ENCODE assay signal across 8 cellular contexts in the genomic region with DNA sequence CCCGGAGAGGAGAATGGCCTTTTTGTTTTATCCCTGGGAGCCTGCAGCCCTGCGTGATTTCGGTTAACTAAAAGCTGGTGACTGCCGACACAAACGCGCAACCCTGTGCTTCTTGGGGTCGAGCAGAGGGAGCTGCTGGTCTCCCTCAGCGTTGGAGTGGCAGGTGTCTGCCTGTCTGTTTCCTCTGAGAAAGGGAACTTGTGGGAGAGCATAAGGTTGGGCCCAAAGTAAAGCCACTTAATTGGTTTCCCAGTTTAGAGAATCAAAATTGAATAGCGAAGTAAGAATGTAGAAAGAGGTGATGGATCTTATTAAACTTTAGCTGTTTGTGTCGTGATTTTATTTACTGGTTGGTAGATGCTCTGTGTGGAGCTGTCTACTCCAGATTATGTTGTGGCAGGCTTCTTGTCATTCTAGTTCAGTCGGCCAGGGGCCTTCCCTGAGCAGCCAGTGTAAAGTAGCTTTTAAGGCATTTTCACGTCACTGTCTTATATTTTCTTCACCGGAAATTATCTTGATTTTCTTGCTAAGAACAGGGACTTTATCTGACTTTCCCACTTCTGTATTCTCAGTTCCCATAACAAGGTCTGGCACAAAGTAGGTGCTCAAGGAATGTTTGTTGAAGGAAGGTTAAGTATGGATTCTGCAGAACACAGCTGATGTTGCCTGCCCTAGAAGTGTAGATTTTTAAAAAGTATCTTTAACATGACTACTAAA. TPM values are rescaled to one million over a fixed set of nuclear protein-coding genes. Genes with fewer than 3 reads are reported as not detected.
A peak's percentile ranks its signal among the peaks of the same experiment; 100 is the strongest.
DNase-seq lines count a peak whose midpoint lies in the region; ATAC-seq and TF ChIP-seq lines count a peak whose summit lies in the region.

No MANE protein-coding gene starts in this region.

- H3K4me2 ChIP-seq in OCI-LY3 (ENCODE audit: low read length): peak overlapping the region; percentile 76

- TF ChIP-seq CTCF in OCI-LY3 (IDR thresholded peaks at IDR 0.05; ENCODE audit: low read depth, low read length): no peak
- no peak for TF ChIP-seq CTCF in dorsolateral prefrontal cortex (IDR thresholded peaks at IDR 0.05 in 54 of 56, conservative IDR thresholded peaks at IDR 0.05 in 2 of 56; ENCODE audit: low read depth in 1 of 56, partially characterized antibody in 56 of 56)

- H3K9me3 ChIP-seq in OCI-LY3 (ENCODE audit: insufficient read depth, low read length): no peaks in the 10 kb centered on the region

- H2AFZ ChIP-seq in OCI-LY3 (ENCODE audit: low read depth, low read length): peak overlapping the region; percentile 51; the same call in 1 of the 2 replicates

- intact Hi-C loops in dorsolateral prefrontal cortex (cut with DNase I): loop anchor here (2.0 to 10.0 kb wide), 3 partner anchors 251 to 371 kb away; a partner anchor contains a TSS

- H3K27ac ChIP-seq in OCI-LY3 (ENCODE audit: low read length) (peak overlapping the region; percentile 22), dorsolateral prefrontal cortex (peak overlapping the region in 44 of 59 donors; percentile 65 to 98 (median 94))

- H4K20me1 ChIP-seq in OCI-LY3 (ENCODE audit: insufficient read depth, low read length): no peaks in the 10 kb centered on the region

- ATAC-seq in GM21786 (IDR thresholded peaks at IDR 0.05; ENCODE audit: unreplicated experiment) (peak; percentile 4), HG03025 (IDR thresholded peaks at IDR 0.05; ENCODE audit: low FRiP score, unreplicated experiment) (no peak)

- H3K36me3 ChIP-seq in OCI-LY3 (replicated peaks; ENCODE audit: low read depth, low read length): peaks cover 36% of the 10 kb centered on the region

- H3K27me3 ChIP-seq in OCI-LY3 (ENCODE audit: low read depth, low read length) (no peaks in the 10 kb centered on the region), dorsolateral prefrontal cortex (no peaks in the 10 kb centered on the region)

- H3K4me3 ChIP-seq in OCI-LY3 (ENCODE audit: low read length) (peak overlapping the region; percentile 95), dorsolateral prefrontal cortex (peak overlapping the region; percentile 50 to 99 (median 90))

- peak overlapping the region; percentile 92 for H3K9ac ChIP-seq in OCI-LY3 (ENCODE audit: low read length)

- DNase-seq in GDM1 (lab: John Stamatoyannopoulos, UW) (peak; percentile 37), dorsolateral prefrontal cortex (no peak), myocyte (ENCODE audit: low read depth) (peak; percentile 37), NCI-H1436 treated with DMSO at 0.1 percent for 48 hours (lab: John Stamatoyannopoulos, UW) (no peak), Ammon's horn (ENCODE audit: low spot score) (no peak)

- peaks cover 11% of the 10 kb centered on the region for H3K4me1 ChIP-seq in OCI-LY3 (ENCODE audit: low read length)

- peaks cover 54% of the 10 kb centered on the region for H3K79me2 ChIP-seq in OCI-LY3 (ENCODE audit: low read length)

RNA-seq across cellular contexts. Expression of a gene that starts 0.7 kb away (rescaled TPM):
- total RNA-seq in dorsolateral prefrontal cortex (10 to 100 TPM in 115 of 120 experiments, 1 to 10 TPM in 5; 8.2 to 21.6 (median 13.4) TPM), myocyte (21.2 and 28.3 TPM in 2 replicates)
- polyA plus RNA-seq in myocyte (2012): 14.6 TPM

RNA-seq across cellular contexts. Expression of a gene that starts 20.4 kb away (rescaled TPM):
- total RNA-seq in dorsolateral prefrontal cortex: 1 to 10 TPM in 10 of 120 experiments, under 1 TPM in 34, not detected in 76; 0.41 to 2.4 (median 0.69) TPM
- 0.36 TPM in 1 of 2 replicates, not detected in the other for total RNA-seq in myocyte
- polyA plus RNA-seq in myocyte (2012): not detected

Comparison
In these comparisons a context has a peak if more than half of its experiments do, and no peak if none do; other contexts are left out.
1. DNase-seq: peak in GDM1 (single experiment) and myocyte (single experiment); none in dorsolateral prefrontal cortex (0 of 10), NCI-H1436 treated with DMSO at 0.1 percent for 48 hours (single experiment) and Ammon's horn (single experiment).